Comparison of ENCODE assay signal across 17 cellular contexts in the genomic region with DNA sequence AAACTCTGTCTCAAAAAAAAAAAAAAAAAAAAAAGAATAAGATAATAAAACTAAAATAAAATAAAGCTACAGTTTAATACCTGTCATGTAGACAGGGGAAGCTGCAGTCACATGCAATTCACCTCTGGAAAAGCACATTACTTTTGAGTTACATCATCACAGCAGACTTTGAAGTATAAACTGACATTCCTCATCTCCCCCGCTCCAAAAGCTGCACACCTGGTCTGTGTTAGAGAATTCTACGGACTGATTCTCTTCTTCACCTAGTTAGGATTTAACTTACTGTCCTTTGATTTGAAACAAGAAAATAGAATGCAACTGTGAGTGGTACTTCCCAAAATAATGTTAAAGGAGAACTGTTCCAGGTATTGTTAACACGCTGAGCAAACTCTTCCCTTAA.
"Had no signal": no experiment of that assay in that cellular context is flagged by ENCODE, and none has a peak within 500 bp of the region (broad histone marks: within the 10 kb centered on the region; RNA-seq: fewer than 3 reads in every experiment).

No MANE protein-coding gene starts in this region.

- H3K4me1 Mint-ChIP-seq: nephron had no signal

- H3K27me3 Mint-ChIP-seq: activated T-cell treated with anti-CD3 and anti-CD28 coated beads, Interleukin-2, amount 50 U/mL, for 24 hours; brain; dendritic cell treated with granulocyte-macrophage colony-stimulating factor and Interleukin-4, amounts not matched to agents 40 ng/mL and 50 ng/mL, for 4 days; effector memory CD8-positive, alpha-beta T cell; memory B cell had no signal

- H3K9me3 Mint-ChIP-seq: activated naive CD4-positive, alpha-beta T cell treated with anti-CD3 and anti-CD28 coated beads, Interleukin-2, amount 50 U/mL, for 72 hours; activated T-cell treated with anti-CD3 and anti-CD28 coated beads, Interleukin-2, amount 50 U/mL, for 24 hours; dendritic cell treated with granulocyte-macrophage colony-stimulating factor and Interleukin-4, amounts not matched to agents 40 ng/mL and 50 ng/mL, for 4 days; effector memory CD8-positive, alpha-beta T cell; memory B cell had no signal

- ATAC-seq: activated naive CD4-positive, alpha-beta T cell treated with anti-CD3 and anti-CD28 coated beads, Interleukin-2, amount 50 U/mL, for 72 hours; effector memory CD8-positive, alpha-beta T cell; left colon had no signal

- DNase-seq: activated CD4-positive, alpha-beta T cell treated with anti-CD3 and anti-CD28 coated beads, Interleukin-2, amount 50 U/mL, for 4 hours; activated effector memory CD4-positive, alpha-beta T cell treated with Interleukin-2 at 50 U/mL for 16 hours; activated T-cell treated with anti-CD3 and anti-CD28 coated beads, Interleukin-2, amount 50 U/mL, for 24 hours; amniotic stem cell; cerebellar nuclear complex; effector memory CD8-positive, alpha-beta T cell; erythroblast; hypothalamus; left colon; stimulated activated CD4-positive, alpha-beta T cell treated with anti-CD3 and anti-CD28 coated beads, Interleukin-2, amount 100 ng/mL, for 48 hours; stimulated activated naive CD4-positive, alpha-beta T cell treated with Interleukin-2 at 50 U/mL for 16 hours; T-helper 2 cell had no signal

- H3K27ac Mint-ChIP-seq: activated naive CD4-positive, alpha-beta T cell treated with anti-CD3 and anti-CD28 coated beads, Interleukin-2, amount 50 U/mL, for 72 hours; activated T-cell treated with anti-CD3 and anti-CD28 coated beads, Interleukin-2, amount 50 U/mL, for 24 hours; dendritic cell treated with granulocyte-macrophage colony-stimulating factor and Interleukin-4, amounts not matched to agents 40 ng/mL and 50 ng/mL, for 4 days; effector memory CD8-positive, alpha-beta T cell; memory B cell; nephron had no signal

- H3K4me3 Mint-ChIP-seq: activated T-cell treated with anti-CD3 and anti-CD28 coated beads, Interleukin-2, amount 50 U/mL, for 24 hours; brain; dendritic cell treated with granulocyte-macrophage colony-stimulating factor and Interleukin-4, amounts not matched to agents 40 ng/mL and 50 ng/mL, for 4 days; effector memory CD8-positive, alpha-beta T cell; memory B cell; nephron had no signal
